In the genomic region with DNA sequence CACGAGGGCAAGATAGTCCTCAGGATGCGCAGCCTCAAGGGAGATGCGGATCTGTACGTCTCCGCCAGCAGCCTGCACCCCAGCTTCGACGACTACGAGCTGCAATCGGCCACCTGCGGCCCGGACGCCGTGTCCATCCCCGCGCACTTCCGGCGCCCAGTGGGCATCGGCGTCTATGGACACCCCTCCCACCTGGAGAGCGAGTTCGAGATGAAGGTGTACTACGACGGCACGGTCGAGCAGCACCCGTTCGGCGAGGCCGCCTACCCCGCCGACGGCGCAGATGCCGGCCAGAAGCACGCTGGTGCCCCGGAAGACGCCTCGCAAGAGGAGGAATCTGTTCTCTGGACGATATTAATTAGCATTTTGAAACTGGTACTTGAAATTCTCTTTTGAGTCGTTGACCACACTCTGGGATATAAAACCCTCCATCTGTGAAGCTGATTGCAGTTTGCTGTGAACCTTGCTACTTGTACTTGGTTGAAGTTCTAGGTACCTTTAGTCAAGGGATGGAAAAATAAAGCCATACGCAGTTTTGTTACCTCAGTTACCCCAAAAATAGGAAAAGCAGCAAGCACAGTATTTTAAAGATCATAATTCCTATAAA, we compare ENCODE assay signal across 1 cellular context.
TF ChIP-seq lines count a peak whose summit lies in the region.

No MANE protein-coding gene starts in this region.

TF ChIP-seq in HepG2, 621 proteins besides CTCF, POLR2A, EP300 and RAD21 (continues in another document):
- TF ChIP-seq RFX5 (IDR thresholded peaks at IDR 0.05; ENCODE audit: low read depth, low read length) (no peak), MYC (CRISPR knock-in tag; IDR thresholded peaks at IDR 0.05; ENCODE audit: borderline replicate concordance) (peak; percentile 10; the same call in 1 of the 2 replicates), PRMT3 (CRISPR knock-in tag; IDR thresholded peaks at IDR 0.05; ENCODE audit: borderline replicate concordance, low read depth) (peak; percentile 67; the same call in 1 of the 2 replicates), ZNF333 (CRISPR knock-in tag; IDR thresholded peaks at IDR 0.05; ENCODE audit: borderline replicate concordance) (0 out of 2 replicates have a peak, but pooled peaks have one; percentile 86), RBM39 (IDR thresholded peaks at IDR 0.05; ENCODE audit: low read depth, low read length, poor library complexity, severe bottlenecking) (no peak), ATM (IDR thresholded peaks at IDR 0.05; ENCODE audit: borderline replicate concordance) (no peak), SOX5 (CRISPR knock-in tag; IDR thresholded peaks at IDR 0.05; ENCODE audit: borderline replicate concordance) (no peak), PHB2 (IDR thresholded peaks at IDR 0.05; ENCODE audit: partially characterized antibody) (no peak), ZNF546 (CRISPR knock-in tag; conservative IDR thresholded peaks at IDR 0.05) (peak; percentile 86; the same call in 1 of the 2 replicates), REPIN1 (CRISPR knock-in tag; IDR thresholded peaks at IDR 0.05; ENCODE audit: borderline replicate concordance, low read depth) (0 out of 2 replicates have a peak, but pooled peaks have one; percentile 9), ZNF839 (CRISPR knock-in tag; IDR thresholded peaks at IDR 0.05; ENCODE audit: borderline replicate concordance) (0 out of 2 replicates have a peak, but pooled peaks have one; percentile 86), SRY (CRISPR knock-in tag; IDR thresholded peaks at IDR 0.05) (0 out of 2 replicates have a peak, but pooled peaks have one; percentile 48), RNF2 (conservative IDR thresholded peaks at IDR 0.05; ENCODE audit: low read depth) (0 out of 2 replicates have a peak, but pooled peaks have one; percentile 25), IRX3 (CRISPR knock-in tag; IDR thresholded peaks at IDR 0.05; ENCODE audit: borderline replicate concordance, low read depth) (peak; percentile 93), RORA (CRISPR knock-in tag; IDR thresholded peaks at IDR 0.05) (no peak), ZFYVE20 (CRISPR knock-in tag; IDR thresholded peaks at IDR 0.05; ENCODE audit: borderline replicate concordance, low read depth) (no peak; the same call in 1 of the 2 replicates), SMARCC2 (IDR thresholded peaks at IDR 0.05) (no peak), ZNF501 (CRISPR knock-in tag; IDR thresholded peaks at IDR 0.05) (peak; percentile 67; the same call in 1 of the 2 replicates), NFE2L2 (IDR thresholded peaks at IDR 0.05; ENCODE audit: low read length) (no peak), ZSCAN20 (CRISPR knock-in tag; IDR thresholded peaks at IDR 0.05; ENCODE audit: borderline replicate concordance) (0 out of 2 replicates have a peak, but pooled peaks have one; percentile 50), ZNF33A (CRISPR knock-in tag; IDR thresholded peaks at IDR 0.05; ENCODE audit: borderline replicate concordance) (no peak)
- TF ChIP-seq, protein P1, sequence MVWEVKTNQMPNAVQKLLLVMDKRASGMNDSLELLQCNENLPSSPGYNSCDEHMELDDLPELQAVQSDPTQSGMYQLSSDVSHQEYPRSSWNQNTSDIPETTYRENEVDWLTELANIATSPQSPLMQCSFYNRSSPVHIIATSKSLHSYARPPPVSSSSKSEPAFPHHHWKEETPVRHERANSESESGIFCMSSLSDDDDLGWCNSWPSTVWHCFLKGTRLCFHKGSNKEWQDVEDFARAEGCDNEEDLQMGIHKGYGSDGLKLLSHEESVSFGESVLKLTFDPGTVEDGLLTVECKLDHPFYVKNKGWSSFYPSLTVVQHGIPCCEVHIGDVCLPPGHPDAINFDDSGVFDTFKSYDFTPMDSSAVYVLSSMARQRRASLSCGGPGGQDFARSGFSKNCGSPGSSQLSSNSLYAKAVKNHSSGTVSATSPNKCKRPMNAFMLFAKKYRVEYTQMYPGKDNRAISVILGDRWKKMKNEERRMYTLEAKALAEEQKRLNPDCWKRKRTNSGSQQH (CRISPR knock-in tag; IDR thresholded peaks at IDR 0.05; ENCODE audit: low read depth), result 0 out of 2 replicates have a peak, but pooled peaks have one; percentile 50
- TF ChIP-seq, protein P2, sequence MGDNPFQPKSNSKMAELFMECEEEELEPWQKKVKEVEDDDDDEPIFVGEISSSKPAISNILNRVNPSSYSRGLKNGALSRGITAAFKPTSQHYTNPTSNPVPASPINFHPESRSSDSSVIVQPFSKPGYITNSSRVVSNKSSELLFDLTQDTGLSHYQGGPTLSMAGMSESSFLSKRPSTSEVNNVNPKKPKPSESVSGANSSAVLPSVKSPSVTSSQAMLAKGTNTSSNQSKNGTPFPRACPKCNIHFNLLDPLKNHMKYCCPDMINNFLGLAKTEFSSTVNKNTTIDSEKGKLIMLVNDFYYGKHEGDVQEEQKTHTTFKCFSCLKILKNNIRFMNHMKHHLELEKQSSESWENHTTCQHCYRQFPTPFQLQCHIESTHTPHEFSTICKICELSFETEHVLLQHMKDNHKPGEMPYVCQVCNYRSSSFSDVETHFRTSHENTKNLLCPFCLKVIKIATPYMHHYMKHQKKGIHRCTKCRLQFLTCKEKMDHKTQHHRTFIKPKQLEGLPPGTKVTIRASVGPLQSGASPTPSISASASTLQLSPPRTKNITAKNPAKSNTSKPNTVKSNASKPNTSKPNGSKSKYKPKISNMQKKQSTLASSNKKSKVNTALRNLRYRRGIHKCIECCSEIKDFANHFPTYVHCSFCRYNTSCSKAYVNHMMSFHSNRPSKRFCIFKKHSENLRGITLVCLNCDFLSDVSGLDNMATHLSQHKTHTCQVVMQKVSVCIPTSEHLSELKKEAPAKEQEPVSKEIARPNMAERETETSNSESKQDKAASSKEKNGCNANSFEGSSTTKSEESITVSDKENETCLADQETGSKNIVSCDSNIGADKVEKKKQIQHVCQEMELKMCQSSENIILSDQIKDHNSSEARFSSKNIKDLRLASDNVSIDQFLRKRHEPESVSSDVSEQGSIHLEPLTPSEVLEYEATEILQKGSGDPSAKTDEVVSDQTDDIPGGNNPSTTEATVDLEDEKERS (CRISPR knock-in tag; IDR thresholded peaks at IDR 0.05), result 0 out of 2 replicates have a peak, but pooled peaks have one; percentile 22
- TF ChIP-seq, protein P3, sequence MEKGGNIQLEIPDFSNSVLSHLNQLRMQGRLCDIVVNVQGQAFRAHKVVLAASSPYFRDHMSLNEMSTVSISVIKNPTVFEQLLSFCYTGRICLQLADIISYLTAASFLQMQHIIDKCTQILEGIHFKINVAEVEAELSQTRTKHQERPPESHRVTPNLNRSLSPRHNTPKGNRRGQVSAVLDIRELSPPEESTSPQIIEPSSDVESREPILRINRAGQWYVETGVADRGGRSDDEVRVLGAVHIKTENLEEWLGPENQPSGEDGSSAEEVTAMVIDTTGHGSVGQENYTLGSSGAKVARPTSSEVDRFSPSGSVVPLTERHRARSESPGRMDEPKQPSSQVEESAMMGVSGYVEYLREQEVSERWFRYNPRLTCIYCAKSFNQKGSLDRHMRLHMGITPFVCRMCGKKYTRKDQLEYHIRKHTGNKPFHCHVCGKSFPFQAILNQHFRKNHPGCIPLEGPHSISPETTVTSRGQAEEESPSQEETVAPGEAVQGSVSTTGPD (CRISPR knock-in tag; IDR thresholded peaks at IDR 0.05), result peak; percentile 83
- TF ChIP-seq, protein P4, sequence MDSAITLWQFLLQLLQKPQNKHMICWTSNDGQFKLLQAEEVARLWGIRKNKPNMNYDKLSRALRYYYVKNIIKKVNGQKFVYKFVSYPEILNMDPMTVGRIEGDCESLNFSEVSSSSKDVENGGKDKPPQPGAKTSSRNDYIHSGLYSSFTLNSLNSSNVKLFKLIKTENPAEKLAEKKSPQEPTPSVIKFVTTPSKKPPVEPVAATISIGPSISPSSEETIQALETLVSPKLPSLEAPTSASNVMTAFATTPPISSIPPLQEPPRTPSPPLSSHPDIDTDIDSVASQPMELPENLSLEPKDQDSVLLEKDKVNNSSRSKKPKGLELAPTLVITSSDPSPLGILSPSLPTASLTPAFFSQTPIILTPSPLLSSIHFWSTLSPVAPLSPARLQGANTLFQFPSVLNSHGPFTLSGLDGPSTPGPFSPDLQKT (CRISPR knock-in tag; IDR thresholded peaks at IDR 0.05; ENCODE audit: borderline replicate concordance), result no peak
- TF ChIP-seq, protein P5, sequence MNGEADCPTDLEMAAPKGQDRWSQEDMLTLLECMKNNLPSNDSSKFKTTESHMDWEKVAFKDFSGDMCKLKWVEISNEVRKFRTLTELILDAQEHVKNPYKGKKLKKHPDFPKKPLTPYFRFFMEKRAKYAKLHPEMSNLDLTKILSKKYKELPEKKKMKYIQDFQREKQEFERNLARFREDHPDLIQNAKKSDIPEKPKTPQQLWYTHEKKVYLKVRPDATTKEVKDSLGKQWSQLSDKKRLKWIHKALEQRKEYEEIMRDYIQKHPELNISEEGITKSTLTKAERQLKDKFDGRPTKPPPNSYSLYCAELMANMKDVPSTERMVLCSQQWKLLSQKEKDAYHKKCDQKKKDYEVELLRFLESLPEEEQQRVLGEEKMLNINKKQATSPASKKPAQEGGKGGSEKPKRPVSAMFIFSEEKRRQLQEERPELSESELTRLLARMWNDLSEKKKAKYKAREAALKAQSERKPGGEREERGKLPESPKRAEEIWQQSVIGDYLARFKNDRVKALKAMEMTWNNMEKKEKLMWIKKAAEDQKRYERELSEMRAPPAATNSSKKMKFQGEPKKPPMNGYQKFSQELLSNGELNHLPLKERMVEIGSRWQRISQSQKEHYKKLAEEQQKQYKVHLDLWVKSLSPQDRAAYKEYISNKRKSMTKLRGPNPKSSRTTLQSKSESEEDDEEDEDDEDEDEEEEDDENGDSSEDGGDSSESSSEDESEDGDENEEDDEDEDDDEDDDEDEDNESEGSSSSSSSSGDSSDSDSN (CRISPR knock-in tag; IDR thresholded peaks at IDR 0.05), result peak; percentile 81
- TF ChIP-seq, protein P6, sequence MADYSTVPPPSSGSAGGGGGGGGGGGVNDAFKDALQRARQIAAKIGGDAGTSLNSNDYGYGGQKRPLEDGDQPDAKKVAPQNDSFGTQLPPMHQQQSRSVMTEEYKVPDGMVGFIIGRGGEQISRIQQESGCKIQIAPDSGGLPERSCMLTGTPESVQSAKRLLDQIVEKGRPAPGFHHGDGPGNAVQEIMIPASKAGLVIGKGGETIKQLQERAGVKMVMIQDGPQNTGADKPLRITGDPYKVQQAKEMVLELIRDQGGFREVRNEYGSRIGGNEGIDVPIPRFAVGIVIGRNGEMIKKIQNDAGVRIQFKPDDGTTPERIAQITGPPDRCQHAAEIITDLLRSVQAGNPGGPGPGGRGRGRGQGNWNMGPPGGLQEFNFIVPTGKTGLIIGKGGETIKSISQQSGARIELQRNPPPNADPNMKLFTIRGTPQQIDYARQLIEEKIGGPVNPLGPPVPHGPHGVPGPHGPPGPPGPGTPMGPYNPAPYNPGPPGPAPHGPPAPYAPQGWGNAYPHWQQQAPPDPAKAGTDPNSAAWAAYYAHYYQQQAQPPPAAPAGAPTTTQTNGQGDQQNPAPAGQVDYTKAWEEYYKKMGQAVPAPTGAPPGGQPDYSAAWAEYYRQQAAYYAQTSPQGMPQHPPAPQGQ (CRISPR knock-in tag; IDR thresholded peaks at IDR 0.05; ENCODE audit: borderline replicate concordance), result 0 out of 2 replicates have a peak, but pooled peaks have one; percentile 45
- TF ChIP-seq, protein P7, sequence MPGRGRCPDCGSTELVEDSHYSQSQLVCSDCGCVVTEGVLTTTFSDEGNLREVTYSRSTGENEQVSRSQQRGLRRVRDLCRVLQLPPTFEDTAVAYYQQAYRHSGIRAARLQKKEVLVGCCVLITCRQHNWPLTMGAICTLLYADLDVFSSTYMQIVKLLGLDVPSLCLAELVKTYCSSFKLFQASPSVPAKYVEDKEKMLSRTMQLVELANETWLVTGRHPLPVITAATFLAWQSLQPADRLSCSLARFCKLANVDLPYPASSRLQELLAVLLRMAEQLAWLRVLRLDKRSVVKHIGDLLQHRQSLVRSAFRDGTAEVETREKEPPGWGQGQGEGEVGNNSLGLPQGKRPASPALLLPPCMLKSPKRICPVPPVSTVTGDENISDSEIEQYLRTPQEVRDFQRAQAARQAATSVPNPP (CRISPR knock-in tag; IDR thresholded peaks at IDR 0.05), result no peak; the same call in 1 of the 2 replicates
- TF ChIP-seq, protein P8, sequence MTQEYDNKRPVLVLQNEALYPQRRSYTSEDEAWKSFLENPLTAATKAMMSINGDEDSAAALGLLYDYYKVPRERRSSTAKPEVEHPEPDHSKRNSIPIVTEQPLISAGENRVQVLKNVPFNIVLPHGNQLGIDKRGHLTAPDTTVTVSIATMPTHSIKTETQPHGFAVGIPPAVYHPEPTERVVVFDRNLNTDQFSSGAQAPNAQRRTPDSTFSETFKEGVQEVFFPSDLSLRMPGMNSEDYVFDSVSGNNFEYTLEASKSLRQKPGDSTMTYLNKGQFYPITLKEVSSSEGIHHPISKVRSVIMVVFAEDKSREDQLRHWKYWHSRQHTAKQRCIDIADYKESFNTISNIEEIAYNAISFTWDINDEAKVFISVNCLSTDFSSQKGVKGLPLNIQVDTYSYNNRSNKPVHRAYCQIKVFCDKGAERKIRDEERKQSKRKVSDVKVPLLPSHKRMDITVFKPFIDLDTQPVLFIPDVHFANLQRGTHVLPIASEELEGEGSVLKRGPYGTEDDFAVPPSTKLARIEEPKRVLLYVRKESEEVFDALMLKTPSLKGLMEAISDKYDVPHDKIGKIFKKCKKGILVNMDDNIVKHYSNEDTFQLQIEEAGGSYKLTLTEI (CRISPR knock-in tag; conservative IDR thresholded peaks at IDR 0.05), result no peak
- TF ChIP-seq, protein P9, sequence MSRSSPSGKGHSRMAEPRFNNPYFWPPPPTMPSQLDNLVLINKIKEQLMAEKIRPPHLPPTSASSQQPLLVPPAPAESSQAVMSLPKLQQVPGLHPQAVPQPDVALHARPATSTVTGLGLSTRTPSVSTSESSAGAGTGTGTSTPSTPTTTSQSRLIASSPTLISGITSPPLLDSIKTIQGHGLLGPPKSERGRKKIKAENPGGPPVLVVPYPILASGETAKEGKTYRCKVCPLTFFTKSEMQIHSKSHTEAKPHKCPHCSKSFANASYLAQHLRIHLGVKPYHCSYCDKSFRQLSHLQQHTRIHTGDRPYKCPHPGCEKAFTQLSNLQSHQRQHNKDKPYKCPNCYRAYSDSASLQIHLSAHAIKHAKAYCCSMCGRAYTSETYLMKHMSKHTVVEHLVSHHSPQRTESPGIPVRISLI (CRISPR knock-in tag; IDR thresholded peaks at IDR 0.05; ENCODE audit: borderline replicate concordance), result no peak
- TF ChIP-seq, protein P10, sequence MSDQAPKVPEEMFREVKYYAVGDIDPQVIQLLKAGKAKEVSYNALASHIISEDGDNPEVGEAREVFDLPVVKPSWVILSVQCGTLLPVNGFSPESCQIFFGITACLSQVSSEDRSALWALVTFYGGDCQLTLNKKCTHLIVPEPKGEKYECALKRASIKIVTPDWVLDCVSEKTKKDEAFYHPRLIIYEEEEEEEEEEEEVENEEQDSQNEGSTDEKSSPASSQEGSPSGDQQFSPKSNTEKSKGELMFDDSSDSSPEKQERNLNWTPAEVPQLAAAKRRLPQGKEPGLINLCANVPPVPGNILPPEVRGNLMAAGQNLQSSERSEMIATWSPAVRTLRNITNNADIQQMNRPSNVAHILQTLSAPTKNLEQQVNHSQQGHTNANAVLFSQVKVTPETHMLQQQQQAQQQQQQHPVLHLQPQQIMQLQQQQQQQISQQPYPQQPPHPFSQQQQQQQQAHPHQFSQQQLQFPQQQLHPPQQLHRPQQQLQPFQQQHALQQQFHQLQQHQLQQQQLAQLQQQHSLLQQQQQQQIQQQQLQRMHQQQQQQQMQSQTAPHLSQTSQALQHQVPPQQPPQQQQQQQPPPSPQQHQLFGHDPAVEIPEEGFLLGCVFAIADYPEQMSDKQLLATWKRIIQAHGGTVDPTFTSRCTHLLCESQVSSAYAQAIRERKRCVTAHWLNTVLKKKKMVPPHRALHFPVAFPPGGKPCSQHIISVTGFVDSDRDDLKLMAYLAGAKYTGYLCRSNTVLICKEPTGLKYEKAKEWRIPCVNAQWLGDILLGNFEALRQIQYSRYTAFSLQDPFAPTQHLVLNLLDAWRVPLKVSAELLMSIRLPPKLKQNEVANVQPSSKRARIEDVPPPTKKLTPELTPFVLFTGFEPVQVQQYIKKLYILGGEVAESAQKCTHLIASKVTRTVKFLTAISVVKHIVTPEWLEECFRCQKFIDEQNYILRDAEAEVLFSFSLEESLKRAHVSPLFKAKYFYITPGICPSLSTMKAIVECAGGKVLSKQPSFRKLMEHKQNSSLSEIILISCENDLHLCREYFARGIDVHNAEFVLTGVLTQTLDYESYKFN (CRISPR knock-in tag; conservative IDR thresholded peaks at IDR 0.05), result no peak; the same call in 1 of the 2 replicates
